Comparison of ENCODE assay signal across 29 cellular contexts in genomic region chr5:54002183-54002770, GRCh38.
DNase-seq lines count a peak whose midpoint lies in the region; ATAC-seq, FAIRE-seq and TF ChIP-seq lines count a peak whose summit lies in the region.
"Had no signal": no experiment of that assay in that cellular context is flagged by ENCODE, and none has a peak within 500 bp of the region (broad histone marks: within the 10 kb centered on the region; RNA-seq: fewer than 3 reads in every experiment).

No MANE protein-coding gene starts in this region.

- peaks cover 0 to 2% of the 10 kb centered on the region in 2 donors for H3K4me1 Mint-ChIP-seq in stimulated activated naive B cell treated with anti-CD40 and anti-IgM and Interleukin-4, amounts not matched to agents 10 μg/mL and 1 μg/mL and 100 μg/mL, for 72 hours
- H3K4me1 Mint-ChIP-seq: activated naive CD8-positive, alpha-beta T cell treated with anti-CD3 and anti-CD28 coated beads, Interleukin-2, amount 10 ng/mL, durations not matched to agents 7 days and 5 days had no signal

- no peaks in the 10 kb centered on the region for H3K9me3 Mint-ChIP-seq in stimulated activated naive B cell treated with anti-CD40 and anti-IgM and Interleukin-4, amounts not matched to agents 10 μg/mL and 1 μg/mL and 100 μg/mL, for 72 hours

- H3F3A ChIP-seq in GM23248 (ENCODE audit: insufficient read depth) (no peaks in the 10 kb centered on the region), SK-N-SH (replicated peaks; ENCODE audit: insufficient read depth) (no peaks in the 10 kb centered on the region)

- H3K4me1 ChIP-seq in GM23248 (ENCODE audit: insufficient read depth) = no peaks in the 10 kb centered on the region
- no peaks in the 10 kb centered on the region for H3K4me1 ChIP-seq in GM12878 (ENCODE audit: control insufficient read depth, insufficient read depth, low read length)
- no peaks in the 10 kb centered on the region for H3K4me1 ChIP-seq in BE2C
- H3K4me1 ChIP-seq in SK-N-SH (ENCODE audit: control insufficient read depth in 1 of 2, insufficient read depth in 2 of 2, low read depth in 1 of 2, low read length in 1 of 2) = no peaks in the 10 kb centered on the region
- H3K4me1 ChIP-seq: parathyroid adenoma, transverse colon had no signal

- H3K27ac ChIP-seq in GM23248 (no peak overlapping the region), GM12878 (ENCODE audit: control insufficient read depth, insufficient read depth) (no peak overlapping the region), SK-N-SH (ENCODE audit: low read depth in 2 of 2, low read length in 1 of 2) (no peak overlapping the region)
- H3K27ac ChIP-seq: neural progenitor cell, parathyroid adenoma, SK-N-MC, transverse colon, VCaP had no signal

- FAIRE-seq in GM12878 (lab: Jason Lieb, UNC) = no peak
- FAIRE-seq: D721Med, endothelial cell of umbilical vein had no signal

- H3K4me2 ChIP-seq in GM23248 (ENCODE audit: unreplicated experiment) = no peak overlapping the region
- no peak overlapping the region for H3K4me2 ChIP-seq in GM12878 (ENCODE audit: control insufficient read depth, insufficient read depth)
- no peak overlapping the region for H3K4me2 ChIP-seq in SK-N-SH
- H3K4me2 ChIP-seq: neural progenitor cell, smooth muscle cell had no signal

- no peak overlapping the region for H3K4me3 ChIP-seq in GM23248
- H3K4me3 ChIP-seq in NB4 (ENCODE audit: low read depth, low read length) = no peak overlapping the region
- no peak overlapping the region for H3K4me3 ChIP-seq in GM12878
- H3K4me3 ChIP-seq in BE2C (ENCODE audit: low read depth, low read length) = no peak overlapping the region
- H3K4me3 ChIP-seq in SK-N-SH (ENCODE audit: low read depth in 2 of 2, low read length in 1 of 2) = no peak overlapping the region
- H3K4me3 ChIP-seq: dorsolateral prefrontal cortex, neural progenitor cell, SK-N-MC, smooth muscle cell, transverse colon had no signal

- TF ChIP-seq CTCF in NB4 (IDR thresholded peaks at IDR 0.05; ENCODE audit: low read depth, low read length) (no peak), GM12878 (IDR thresholded peaks at IDR 0.05 in 2 of 3, conservative IDR thresholded peaks at IDR 0.05 in 1 of 3; ENCODE audit: control insufficient read depth in 2 of 3, extremely low read depth in 1 of 3, insufficient read depth in 1 of 3, low read depth in 3 of 3, low read length in 3 of 3) (no peak), BE2C (IDR thresholded peaks at IDR 0.05; ENCODE audit: low read depth, low read length) (no peak), SK-N-SH (IDR thresholded peaks at IDR 0.05) (no peak)

- TF ChIP-seq EP300 in GM12878 (IDR thresholded peaks at IDR 0.05; ENCODE audit: borderline replicate concordance in 1 of 2, control insufficient read depth in 1 of 2, low read depth in 2 of 2, low read length in 2 of 2) = no peak
- no peak for TF ChIP-seq EP300 in SK-N-SH (IDR thresholded peaks at IDR 0.05; ENCODE audit: borderline replicate concordance in 1 of 2, low read depth in 1 of 2, low read length in 1 of 2)

- BruUV-seq in GM12878 (replicated peaks; lab: Mats Ljungman, UMichigan) = no TSS peak

- SMC1A ChIA-PET in GM12878 (lab: Charles Lee; ENCODE audit: uncharacterized antibody, unreplicated experiment) = no interaction called here

- POLR2A ChIA-PET in GM12878 (lab: Charles Lee) = no interaction called here
- POLR2A ChIA-PET in SK-N-SH (lab: Yijun Ruan, JAX) = no interaction called here

- H3K4me3 Mint-ChIP-seq in stimulated activated naive B cell treated with anti-CD40 and anti-IgM and Interleukin-4, amounts not matched to agents 10 μg/mL and 1 μg/mL and 100 μg/mL, for 72 hours = no peak overlapping the region
- H3K4me3 Mint-ChIP-seq: activated naive CD8-positive, alpha-beta T cell treated with anti-CD3 and anti-CD28 coated beads, Interleukin-2, amount 10 ng/mL, durations not matched to agents 7 days and 5 days; CD14-positive monocyte; neural progenitor cell had no signal

- H3K9me3 ChIP-seq in GM23248 (ENCODE audit: low read depth) (no peaks in the 10 kb centered on the region), GM12878 (replicated peaks; ENCODE audit: control insufficient read depth, insufficient read depth, low read length) (no peaks in the 10 kb centered on the region), BE2C (no peaks in the 10 kb centered on the region), SK-N-SH (no peaks in the 10 kb centered on the region)
- H3K9me3 ChIP-seq: transverse colon had no signal

- RAD21 ChIA-PET in GM12878 (lab: Charles Lee; ENCODE audit: unreplicated experiment) = no interaction called here

- CTCF ChIA-PET in GM12878 (lab: Yijun Ruan, JAX) (interaction anchor here (1.3 kb wide), 1 partner anchor 10 kb away, joined by 5 read pairs; no protein-coding TSS in a partner anchor), SK-N-SH (lab: Yijun Ruan, JAX) (interaction anchor here (1.1 kb wide), 1 partner anchor 10 kb away, joined by 3 read pairs; no protein-coding TSS in a partner anchor)

- TF ChIP-seq RAD21 in GM12878 (IDR thresholded peaks at IDR 0.05; ENCODE audit: insufficient read depth, low read depth, low read length) (no peak), SK-N-SH (IDR thresholded peaks at IDR 0.05; ENCODE audit: low read length) (no peak)

- 48 to 59% methylated on average over 3 of the region's 3 CpGs for WGBS in GM23248 (ENCODE audit: low coverage in 1 of 2, low lambda C conversion rate in 2 of 2, missing lambda C conversion rate in 2 of 2), 2 experiments
- WGBS in GM12878 (ENCODE audit: insufficient coverage, insufficient replicate concordance, low lambda C conversion rate, missing lambda C conversion rate) = 61% methylated on average over 3 of the region's 3 CpGs
- 89% methylated on average over 3 of the region's 3 CpGs for WGBS in SK-N-SH (ENCODE audit: low lambda C conversion rate)

- intact Hi-C loops in GM12878 (cut with micrococcal nuclease; ENCODE audit: unreplicated experiment) = no loop called here

- TF ChIP-seq POLR2A in NB4 (IDR thresholded peaks at IDR 0.05; ENCODE audit: extremely low read depth, insufficient read length) = no peak
- no peak for TF ChIP-seq POLR2A in GM12878 (IDR thresholded peaks at IDR 0.05; ENCODE audit: low read depth, low read length)

- in situ Hi-C loops in GM23248 (cut with MboI) = no loop called here
- in situ Hi-C loops in GM12878 (cut with MboI) = no loop called here

- H3K9ac ChIP-seq in GM23248 = no peak overlapping the region
- no peak overlapping the region for H3K9ac ChIP-seq in GM12878 (ENCODE audit: control insufficient read depth, insufficient read depth, low read length)
- H3K9ac ChIP-seq in SK-N-SH = no peak overlapping the region
- H3K9ac ChIP-seq: neural progenitor cell, parathyroid adenoma had no signal

- H3K9me2 ChIP-seq in GM23248 (ENCODE audit: insufficient read depth) (no peaks in the 10 kb centered on the region), SK-N-SH (no peaks in the 10 kb centered on the region)

- no peak overlapping the region for H2AFZ ChIP-seq in GM23248
- H2AFZ ChIP-seq in GM12878 (ENCODE audit: control insufficient read depth, low read depth, low read length) = no peak overlapping the region
- no peak overlapping the region for H2AFZ ChIP-seq in SK-N-SH (ENCODE audit: low read depth)
- H2AFZ ChIP-seq: neural progenitor cell, parathyroid adenoma had no signal

- H3K27me3 ChIP-seq in GM23248 (replicated peaks; ENCODE audit: insufficient read depth) (no peaks in the 10 kb centered on the region), GM12878 (replicated peaks in 1 of 2; ENCODE audit: control insufficient read depth in 2 of 2, insufficient read depth in 2 of 2, low read length in 1 of 2) (no peaks in the 10 kb centered on the region), BE2C (no peaks in the 10 kb centered on the region), SK-N-SH (ENCODE audit: insufficient read depth) (no peaks in the 10 kb centered on the region)
- H3K27me3 ChIP-seq: dorsolateral prefrontal cortex, neural progenitor cell, transverse colon had no signal

- H3K79me2 ChIP-seq in GM23248 (ENCODE audit: insufficient read depth) (no peaks in the 10 kb centered on the region), GM12878 (ENCODE audit: control insufficient read depth, insufficient read depth, low read length) (no peaks in the 10 kb centered on the region), SK-N-SH (ENCODE audit: insufficient read depth) (no peaks in the 10 kb centered on the region)
- H3K79me2 ChIP-seq: parathyroid adenoma had no signal

- H3K27ac Mint-ChIP-seq in stimulated activated naive B cell treated with anti-CD40 and anti-IgM and Interleukin-4, amounts not matched to agents 10 μg/mL and 1 μg/mL and 100 μg/mL, for 72 hours = no peak overlapping the region
- H3K27ac Mint-ChIP-seq: activated naive CD8-positive, alpha-beta T cell treated with anti-CD3 and anti-CD28 coated beads, Interleukin-2, amount 10 ng/mL, durations not matched to agents 7 days and 5 days; neural progenitor cell had no signal

- DNase-seq in GM23248 = peak; percentile 18
- DNase-seq in NB4 (ENCODE audit: low read depth) = peak; percentile 9
- DNase-seq in GM12878 (ENCODE audit: low read depth, low spot score) = no peak
- DNase-seq in stimulated activated naive B cell treated with anti-CD40 and anti-IgM and Interleukin-4, amounts not matched to agents 10 μg/mL and 1 μg/mL and 100 μg/mL, for 72 hours = no peak
- DNase-seq in BE2C = no peak
- no peak for DNase-seq in central memory CD4-positive, alpha-beta T cell
- no peak for DNase-seq in SK-N-SH
- DNase-seq: activated CD4-positive, alpha-beta T cell treated with anti-CD3 and anti-CD28 coated beads for 48 hours; activated CD8-positive, alpha-beta memory T cell treated with anti-CD3 and anti-CD28 coated beads for 24 hours; activated effector memory CD4-positive, alpha-beta T cell treated with anti-CD3 and anti-CD28 coated beads, Interleukin-2, amount 50 U/mL, for 16 hours; activated naive CD8-positive, alpha-beta T cell treated with anti-CD3 and anti-CD28 coated beads, Interleukin-2, amount 10 ng/mL, durations not matched to agents 7 days and 5 days; dorsolateral prefrontal cortex; foreskin fibroblast; head of caudate nucleus; IMR-90; NCI-H1417; NCI-H2029 treated with DMSO at 0.1 percent for 48 hours; NCI-H526 treated with DMSO at 0.1 percent for 48 hours; stimulated activated CD4-positive, alpha-beta T cell treated with anti-CD3 and anti-CD28 coated beads, Interleukin-1b, Interleukin-23, amount 100 ng/mL, for 48 hours; stimulated activated CD8-positive, alpha-beta memory T cell treated with anti-CD3 and anti-CD28 coated beads, Interleukin-4, amount 100 ng/mL, for 48 hours; transverse colon had no signal

- H3K36me3 Mint-ChIP-seq in stimulated activated naive B cell treated with anti-CD40 and anti-IgM and Interleukin-4, amounts not matched to agents 10 μg/mL and 1 μg/mL and 100 μg/mL, for 72 hours = peaks cover 0 to 6% of the 10 kb centered on the region in 2 donors

- H4K20me1 ChIP-seq in GM23248 (ENCODE audit: insufficient read depth) (no peaks in the 10 kb centered on the region), GM12878 (ENCODE audit: control insufficient read depth, insufficient read depth) (no peaks in the 10 kb centered on the region), SK-N-SH (ENCODE audit: insufficient read depth) (no peaks in the 10 kb centered on the region)

- H3K36me3 ChIP-seq in GM23248 (ENCODE audit: low read depth) = no peaks in the 10 kb centered on the region
- H3K36me3 ChIP-seq in GM12878 (ENCODE audit: control insufficient read depth in 2 of 2, insufficient read depth in 2 of 2, low read length in 1 of 2) = no peaks in the 10 kb centered on the region
- H3K36me3 ChIP-seq in BE2C = no peaks in the 10 kb centered on the region
- no peaks in the 10 kb centered on the region for H3K36me3 ChIP-seq in SK-N-SH (replicated peaks in 1 of 2; ENCODE audit: control insufficient read depth in 1 of 2, insufficient read depth in 2 of 2, low read length in 1 of 2)
- H3K36me3 ChIP-seq: neural progenitor cell, transverse colon had no signal

- peak; percentile 67 for ATAC-seq in GM12878
- peak; percentile 50 to 73 for ATAC-seq in stimulated activated naive B cell treated with anti-CD40 and anti-IgM and Interleukin-4, amounts not matched to agents 10 μg/mL and 1 μg/mL and 100 μg/mL, for 72 hours (replicated peaks)

- H3K27me3 Mint-ChIP-seq in stimulated activated naive B cell treated with anti-CD40 and anti-IgM and Interleukin-4, amounts not matched to agents 10 μg/mL and 1 μg/mL and 100 μg/mL, for 72 hours = no peaks in the 10 kb centered on the region
- H3K27me3 Mint-ChIP-seq: activated naive CD8-positive, alpha-beta T cell treated with anti-CD3 and anti-CD28 coated beads, Interleukin-2, amount 10 ng/mL, durations not matched to agents 7 days and 5 days had no signal

Comparison
In these comparisons a context has a peak if more than half of its experiments do, and no peak if none do; other contexts are left out.
1. DNase-seq: peak in GM23248 (single experiment) and NB4 (single experiment); none in GM12878 (single experiment), stimulated activated naive B cell treated with anti-CD40 and anti-IgM and Interleukin-4, amounts not matched to agents 10 μg/mL and 1 μg/mL and 100 μg/mL, for 72 hours (single experiment), BE2C (single experiment), central memory CD4-positive, alpha-beta T cell (single experiment) and SK-N-SH (single experiment).